In the genomic region with DNA sequence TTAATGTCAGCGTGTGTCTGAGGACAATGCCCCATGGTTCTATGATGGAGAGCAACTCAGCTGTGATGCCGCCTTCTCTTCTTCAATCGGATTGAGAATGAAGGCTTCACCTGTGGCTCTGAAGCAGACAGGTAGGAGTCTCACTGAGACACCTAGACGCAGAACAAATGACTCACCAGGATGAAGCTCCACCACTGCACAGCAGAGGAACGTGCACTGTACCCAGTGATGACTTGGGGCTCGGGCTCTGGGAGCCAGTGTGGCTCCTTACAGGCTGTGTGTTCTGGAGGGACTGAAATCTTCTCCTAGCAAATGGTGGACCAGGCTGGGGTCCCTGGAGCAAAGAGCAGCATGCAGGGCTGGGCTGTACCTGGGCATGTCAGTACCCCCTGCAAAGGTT, we compare ENCODE assay signal across 2 cellular contexts.
TF ChIP-seq lines count a peak whose summit lies in the region.

No MANE protein-coding gene starts in this region.

TF ChIP-seq in HepG2, 621 proteins besides CTCF, POLR2A, EP300 and RAD21 (continued from another document):
- TF ChIP-seq, protein P1, sequence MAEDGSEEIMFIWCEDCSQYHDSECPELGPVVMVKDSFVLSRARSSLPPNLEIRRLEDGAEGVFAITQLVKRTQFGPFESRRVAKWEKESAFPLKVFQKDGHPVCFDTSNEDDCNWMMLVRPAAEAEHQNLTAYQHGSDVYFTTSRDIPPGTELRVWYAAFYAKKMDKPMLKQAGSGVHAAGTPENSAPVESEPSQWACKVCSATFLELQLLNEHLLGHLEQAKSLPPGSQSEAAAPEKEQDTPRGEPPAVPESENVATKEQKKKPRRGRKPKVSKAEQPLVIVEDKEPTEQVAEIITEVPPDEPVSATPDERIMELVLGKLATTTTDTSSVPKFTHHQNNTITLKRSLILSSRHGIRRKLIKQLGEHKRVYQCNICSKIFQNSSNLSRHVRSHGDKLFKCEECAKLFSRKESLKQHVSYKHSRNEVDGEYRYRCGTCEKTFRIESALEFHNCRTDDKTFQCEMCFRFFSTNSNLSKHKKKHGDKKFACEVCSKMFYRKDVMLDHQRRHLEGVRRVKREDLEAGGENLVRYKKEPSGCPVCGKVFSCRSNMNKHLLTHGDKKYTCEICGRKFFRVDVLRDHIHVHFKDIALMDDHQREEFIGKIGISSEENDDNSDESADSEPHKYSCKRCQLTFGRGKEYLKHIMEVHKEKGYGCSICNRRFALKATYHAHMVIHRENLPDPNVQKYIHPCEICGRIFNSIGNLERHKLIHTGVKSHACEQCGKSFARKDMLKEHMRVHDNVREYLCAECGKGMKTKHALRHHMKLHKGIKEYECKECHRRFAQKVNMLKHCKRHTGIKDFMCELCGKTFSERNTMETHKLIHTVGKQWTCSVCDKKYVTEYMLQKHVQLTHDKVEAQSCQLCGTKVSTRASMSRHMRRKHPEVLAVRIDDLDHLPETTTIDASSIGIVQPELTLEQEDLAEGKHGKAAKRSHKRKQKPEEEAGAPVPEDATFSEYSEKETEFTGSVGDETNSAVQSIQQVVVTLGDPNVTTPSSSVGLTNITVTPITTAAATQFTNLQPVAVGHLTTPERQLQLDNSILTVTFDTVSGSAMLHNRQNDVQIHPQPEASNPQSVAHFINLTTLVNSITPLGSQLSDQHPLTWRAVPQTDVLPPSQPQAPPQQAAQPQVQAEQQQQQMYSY (CRISPR knock-in tag; IDR thresholded peaks at IDR 0.05) = no peak
- TF ChIP-seq, protein P2, sequence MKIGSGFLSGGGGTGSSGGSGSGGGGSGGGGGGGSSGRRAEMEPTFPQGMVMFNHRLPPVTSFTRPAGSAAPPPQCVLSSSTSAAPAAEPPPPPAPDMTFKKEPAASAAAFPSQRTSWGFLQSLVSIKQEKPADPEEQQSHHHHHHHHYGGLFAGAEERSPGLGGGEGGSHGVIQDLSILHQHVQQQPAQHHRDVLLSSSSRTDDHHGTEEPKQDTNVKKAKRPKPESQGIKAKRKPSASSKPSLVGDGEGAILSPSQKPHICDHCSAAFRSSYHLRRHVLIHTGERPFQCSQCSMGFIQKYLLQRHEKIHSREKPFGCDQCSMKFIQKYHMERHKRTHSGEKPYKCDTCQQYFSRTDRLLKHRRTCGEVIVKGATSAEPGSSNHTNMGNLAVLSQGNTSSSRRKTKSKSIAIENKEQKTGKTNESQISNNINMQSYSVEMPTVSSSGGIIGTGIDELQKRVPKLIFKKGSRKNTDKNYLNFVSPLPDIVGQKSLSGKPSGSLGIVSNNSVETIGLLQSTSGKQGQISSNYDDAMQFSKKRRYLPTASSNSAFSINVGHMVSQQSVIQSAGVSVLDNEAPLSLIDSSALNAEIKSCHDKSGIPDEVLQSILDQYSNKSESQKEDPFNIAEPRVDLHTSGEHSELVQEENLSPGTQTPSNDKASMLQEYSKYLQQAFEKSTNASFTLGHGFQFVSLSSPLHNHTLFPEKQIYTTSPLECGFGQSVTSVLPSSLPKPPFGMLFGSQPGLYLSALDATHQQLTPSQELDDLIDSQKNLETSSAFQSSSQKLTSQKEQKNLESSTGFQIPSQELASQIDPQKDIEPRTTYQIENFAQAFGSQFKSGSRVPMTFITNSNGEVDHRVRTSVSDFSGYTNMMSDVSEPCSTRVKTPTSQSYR (CRISPR knock-in tag; IDR thresholded peaks at IDR 0.05; ENCODE audit: borderline replicate concordance) = no peak
- TF ChIP-seq TGIF2 (CRISPR knock-in tag; IDR thresholded peaks at IDR 0.05) (no peak), SP4 (CRISPR knock-in tag; IDR thresholded peaks at IDR 0.05) (no peak), ZNF605 (CRISPR knock-in tag; IDR thresholded peaks at IDR 0.05) (no peak), ZNF720 (CRISPR knock-in tag; IDR thresholded peaks at IDR 0.05) (no peak), ELF1 (CRISPR knock-in tag; IDR thresholded peaks at IDR 0.05) (no peak)
- TF ChIP-seq, protein P3, sequence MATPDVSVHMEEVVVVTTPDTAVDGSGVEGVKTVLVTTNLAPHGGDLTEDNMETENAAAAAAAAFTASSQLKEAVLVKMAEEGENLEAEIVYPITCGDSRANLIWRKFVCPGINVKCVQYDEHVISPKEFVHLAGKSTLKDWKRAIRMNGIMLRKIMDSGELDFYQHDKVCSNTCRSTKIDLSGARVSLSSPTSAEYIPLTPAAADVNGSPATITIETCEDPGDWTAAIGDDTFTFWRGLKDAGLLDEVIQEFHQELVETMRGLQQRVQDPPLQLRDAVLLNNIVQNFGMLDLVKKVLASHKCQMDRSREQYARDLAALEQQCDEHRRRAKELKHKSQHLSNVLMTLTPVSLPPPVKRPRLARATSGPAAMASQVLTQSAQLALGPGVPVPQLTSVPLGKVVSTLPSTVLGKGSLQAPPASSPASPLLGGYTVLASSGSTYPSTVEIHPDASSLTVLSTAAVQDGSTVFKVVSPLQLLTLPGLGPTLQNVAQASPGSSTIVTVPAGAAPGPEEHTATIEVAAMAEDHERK (CRISPR knock-in tag; IDR thresholded peaks at IDR 0.05; ENCODE audit: low read depth) = no peak

TF ChIP-seq in WTC11, 78 proteins besides CTCF, POLR2A, EP300 and RAD21 (continued from another document):
- TF ChIP-seq, protein P4, sequence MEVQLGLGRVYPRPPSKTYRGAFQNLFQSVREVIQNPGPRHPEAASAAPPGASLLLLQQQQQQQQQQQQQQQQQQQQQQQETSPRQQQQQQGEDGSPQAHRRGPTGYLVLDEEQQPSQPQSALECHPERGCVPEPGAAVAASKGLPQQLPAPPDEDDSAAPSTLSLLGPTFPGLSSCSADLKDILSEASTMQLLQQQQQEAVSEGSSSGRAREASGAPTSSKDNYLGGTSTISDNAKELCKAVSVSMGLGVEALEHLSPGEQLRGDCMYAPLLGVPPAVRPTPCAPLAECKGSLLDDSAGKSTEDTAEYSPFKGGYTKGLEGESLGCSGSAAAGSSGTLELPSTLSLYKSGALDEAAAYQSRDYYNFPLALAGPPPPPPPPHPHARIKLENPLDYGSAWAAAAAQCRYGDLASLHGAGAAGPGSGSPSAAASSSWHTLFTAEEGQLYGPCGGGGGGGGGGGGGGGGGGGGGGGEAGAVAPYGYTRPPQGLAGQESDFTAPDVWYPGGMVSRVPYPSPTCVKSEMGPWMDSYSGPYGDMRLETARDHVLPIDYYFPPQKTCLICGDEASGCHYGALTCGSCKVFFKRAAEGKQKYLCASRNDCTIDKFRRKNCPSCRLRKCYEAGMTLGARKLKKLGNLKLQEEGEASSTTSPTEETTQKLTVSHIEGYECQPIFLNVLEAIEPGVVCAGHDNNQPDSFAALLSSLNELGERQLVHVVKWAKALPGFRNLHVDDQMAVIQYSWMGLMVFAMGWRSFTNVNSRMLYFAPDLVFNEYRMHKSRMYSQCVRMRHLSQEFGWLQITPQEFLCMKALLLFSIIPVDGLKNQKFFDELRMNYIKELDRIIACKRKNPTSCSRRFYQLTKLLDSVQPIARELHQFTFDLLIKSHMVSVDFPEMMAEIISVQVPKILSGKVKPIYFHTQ (CRISPR knock-in tag; IDR thresholded peaks at IDR 0.05) = no peak
- TF ChIP-seq OVOL2 (CRISPR knock-in tag; IDR thresholded peaks at IDR 0.05; ENCODE audit: borderline replicate concordance) (no peak), TEAD1 (CRISPR knock-in tag; IDR thresholded peaks at IDR 0.05) (no peak), ELF4 (CRISPR knock-in tag; IDR thresholded peaks at IDR 0.05; ENCODE audit: low read depth) (no peak)
- TF ChIP-seq, protein P5, sequence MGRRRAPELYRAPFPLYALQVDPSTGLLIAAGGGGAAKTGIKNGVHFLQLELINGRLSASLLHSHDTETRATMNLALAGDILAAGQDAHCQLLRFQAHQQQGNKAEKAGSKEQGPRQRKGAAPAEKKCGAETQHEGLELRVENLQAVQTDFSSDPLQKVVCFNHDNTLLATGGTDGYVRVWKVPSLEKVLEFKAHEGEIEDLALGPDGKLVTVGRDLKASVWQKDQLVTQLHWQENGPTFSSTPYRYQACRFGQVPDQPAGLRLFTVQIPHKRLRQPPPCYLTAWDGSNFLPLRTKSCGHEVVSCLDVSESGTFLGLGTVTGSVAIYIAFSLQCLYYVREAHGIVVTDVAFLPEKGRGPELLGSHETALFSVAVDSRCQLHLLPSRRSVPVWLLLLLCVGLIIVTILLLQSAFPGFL (CRISPR knock-in tag; IDR thresholded peaks at IDR 0.05; ENCODE audit: borderline replicate concordance) = no peak
